1 cellular context compared by ENCODE assay signal in genomic region chr3:124862006-124862405, GRCh38.
TF ChIP-seq lines count a peak whose summit lies in the region.

No MANE protein-coding gene starts in this region.

TF ChIP-seq in HepG2, 621 proteins besides CTCF, POLR2A, EP300 and RAD21 (continued from another document):
- TF ChIP-seq, protein P1, sequence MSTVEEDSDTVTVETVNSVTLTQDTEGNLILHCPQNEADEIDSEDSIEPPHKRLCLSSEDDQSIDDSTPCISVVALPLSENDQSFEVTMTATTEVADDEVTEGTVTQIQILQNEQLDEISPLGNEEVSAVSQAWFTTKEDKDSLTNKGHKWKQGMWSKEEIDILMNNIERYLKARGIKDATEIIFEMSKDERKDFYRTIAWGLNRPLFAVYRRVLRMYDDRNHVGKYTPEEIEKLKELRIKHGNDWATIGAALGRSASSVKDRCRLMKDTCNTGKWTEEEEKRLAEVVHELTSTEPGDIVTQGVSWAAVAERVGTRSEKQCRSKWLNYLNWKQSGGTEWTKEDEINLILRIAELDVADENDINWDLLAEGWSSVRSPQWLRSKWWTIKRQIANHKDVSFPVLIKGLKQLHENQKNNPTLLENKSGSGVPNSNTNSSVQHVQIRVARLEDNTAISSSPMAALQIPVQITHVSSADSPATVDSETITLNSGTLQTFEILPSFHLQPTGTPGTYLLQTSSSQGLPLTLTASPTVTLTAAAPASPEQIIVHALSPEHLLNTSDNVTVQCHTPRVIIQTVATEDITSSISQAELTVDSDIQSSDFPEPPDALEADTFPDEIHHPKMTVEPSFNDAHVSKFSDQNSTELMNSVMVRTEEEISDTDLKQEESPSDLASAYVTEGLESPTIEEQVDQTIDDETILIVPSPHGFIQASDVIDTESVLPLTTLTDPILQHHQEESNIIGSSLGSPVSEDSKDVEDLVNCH (CRISPR knock-in tag; IDR thresholded peaks at IDR 0.05): no peak
- TF ChIP-seq ZNF562 (CRISPR knock-in tag; IDR thresholded peaks at IDR 0.05; ENCODE audit: borderline replicate concordance) (no peak), FOXP1 (IDR thresholded peaks at IDR 0.05) (no peak), FOXP1 (CRISPR knock-in tag; IDR thresholded peaks at IDR 0.05) (no peak), PHF5A (CRISPR knock-in tag; IDR thresholded peaks at IDR 0.05; ENCODE audit: low read depth, unreplicated experiment) (no peak), TCF7L2 (IDR thresholded peaks at IDR 0.05; ENCODE audit: low read depth, low read length) (no peak)
TF ChIP-seq in HepG2: peak in this region for 0.
